In genomic region chr1:9328681-9329080, GRCh38 we compare ENCODE assay signal across 22 cellular contexts.
"Had no signal": no experiment of that assay in that cellular context is flagged by ENCODE, and none has a peak within 500 bp of the region (broad histone marks: within the 10 kb centered on the region; RNA-seq: fewer than 3 reads in every experiment).

No MANE protein-coding gene starts in this region.

- DNase-seq: activated B cell treated with CpG ODN at 0.5 μM for 24 hours; activated CD4-positive, alpha-beta T cell treated with anti-CD3 and anti-CD28 coated beads, Interleukin-2, amount 50 U/mL, for 1 hour; activated CD8-positive, alpha-beta T cell treated with anti-CD3 and anti-CD28 coated beads for 36 hours; activated effector memory CD4-positive, alpha-beta T cell treated with anti-CD3 and anti-CD28 coated beads, Interleukin-2, amount 50 U/mL, for 16 hours; activated naive CD4-positive, alpha-beta T cell treated with anti-CD3 and anti-CD28 coated beads, Interleukin-2, amount 10 ng/mL, durations not matched to agents 7 days and 5 days; activated naive CD8-positive, alpha-beta T cell treated with anti-CD3 and anti-CD28 coated beads, Interleukin-2, amount 10 ng/mL, durations not matched to agents 7 days and 5 days; activated T-cell treated with anti-CD3 and anti-CD28 coated beads, Interleukin-2, amount 50 U/mL, for 48 hours; endodermal cell; glutamatergic neuron; left ventricle myocardium inferior; mesendoderm; ovary; right lobe of liver; stimulated activated CD4-positive, alpha-beta T cell treated with anti-CD3 and anti-CD28 coated beads, Interleukin-12 subunit alpha, Interleukin-12 subunit beta, amount 100 ng/mL, for 4 hours; stimulated activated CD4-positive, alpha-beta T cell treated with anti-CD3 and anti-CD28 coated beads, Interleukin-4, amount 100 ng/mL, for 1 hour; stimulated activated naive CD8-positive, alpha-beta T cell treated with anti-CD3 and anti-CD28 coated beads, Interleukin-15, Interleukin-2, amounts not matched to agents 100 U/mL and 50 U/mL, for 24 hours; T-helper 1 cell; thyroid gland had no signal

- H3K27me3 ChIP-seq: ascending aorta, ovary, right lobe of liver, thyroid gland had no signal

- H3K9me3 ChIP-seq: ascending aorta, left ventricle myocardium inferior, neutrophil, ovary, right lobe of liver, thyroid gland had no signal

- H3K36me3 ChIP-seq: ascending aorta, left ventricle myocardium inferior, neutrophil, ovary, right lobe of liver, thyroid gland had no signal

- H3K4me3 ChIP-seq: ascending aorta, left ventricle myocardium inferior, lung, ovary, right lobe of liver, skin epidermis, thyroid gland had no signal

- H3K27ac ChIP-seq: left ventricle myocardium inferior, neutrophil, ovary, right lobe of liver, thyroid gland had no signal
